Comparison of ENCODE assay signal across 1 cellular context in the genomic region with DNA sequence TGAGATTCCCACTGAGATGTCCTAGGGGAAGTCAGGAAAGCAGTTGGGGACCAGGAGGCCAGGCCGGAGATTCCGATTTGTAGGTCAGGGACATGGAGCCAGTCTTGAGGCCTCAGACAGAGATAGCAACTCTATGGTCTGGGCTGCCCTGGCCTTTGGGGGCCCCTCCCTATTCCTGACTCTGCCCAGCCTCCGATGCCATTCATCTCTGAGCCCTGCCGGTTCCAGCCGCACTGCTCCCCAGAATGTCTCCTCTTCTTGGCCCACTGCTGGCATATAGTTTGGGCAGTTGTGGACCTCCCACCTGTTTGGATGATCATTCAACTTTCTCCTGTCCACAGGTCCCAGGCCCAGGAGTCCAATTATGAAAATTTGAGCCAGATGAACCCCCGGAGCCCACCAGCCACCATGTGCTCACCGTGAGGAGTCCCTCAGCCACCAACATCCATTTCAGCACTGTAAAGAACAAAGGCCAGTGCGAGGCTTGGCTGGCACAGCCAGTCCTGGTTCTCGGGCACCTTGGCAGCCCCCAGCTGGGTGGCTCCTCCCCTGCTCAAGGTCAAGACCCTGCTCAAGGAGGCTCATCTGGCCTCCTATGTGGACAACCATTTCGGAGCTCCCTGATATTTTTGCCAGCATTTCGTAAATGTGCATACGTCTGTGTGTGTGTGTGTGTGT.
TF ChIP-seq lines count a peak whose summit lies in the region.

No MANE protein-coding gene starts in this region.

TF ChIP-seq in IMR-90, 13 proteins besides CTCF, POLR2A, EP300 and RAD21 (continued from another document):
- TF ChIP-seq MAFK (IDR thresholded peaks at IDR 0.05; ENCODE audit: low read depth, low read length) (no peak), RCOR1 (IDR thresholded peaks at IDR 0.05; ENCODE audit: insufficient replicate concordance, low read length) (no peak), FOS (IDR thresholded peaks at IDR 0.05; ENCODE audit: low read depth, low read length) (no peak)
TF ChIP-seq in IMR-90: peak in this region for 0.
